In genomic region chr1:169688377-169688776, GRCh38 we compare ENCODE assay signal across 3 cellular contexts. TPM values are rescaled to one million over a fixed set of nuclear protein-coding genes. Genes with fewer than 3 reads are reported as not detected.
"Had no signal": no experiment of that assay in that cellular context is flagged by ENCODE, and none has a peak within 500 bp of the region (broad histone marks: within the 10 kb centered on the region; RNA-seq: fewer than 3 reads in every experiment).

No MANE protein-coding gene starts in this region.

RNA-seq across cellular contexts. Expression of gene SELL, which starts 23.0 kb away (rescaled TPM):
- total RNA-seq: kidney epithelial cell, myocyte had no signal

RNA-seq across cellular contexts. Expression of gene SELE, which starts 45.5 kb away (rescaled TPM):
- total RNA-seq: kidney epithelial cell, myocyte had no signal
- polyA plus RNA-seq: keratinocyte had no signal

RNA-seq across cellular contexts. Expression of gene SELP, which starts 58.5 kb away (rescaled TPM):
- total RNA-seq: kidney epithelial cell, myocyte had no signal
